In genomic region chr1:27233677-27234053, GRCh38 we compare ENCODE assay signal across 8 cellular contexts. TPM values are rescaled to one million over a fixed set of nuclear protein-coding genes. Genes with fewer than 3 reads are reported as not detected.
DNase-seq lines count a peak whose midpoint lies in the region; ATAC-seq and TF ChIP-seq lines count a peak whose summit lies in the region.

No MANE protein-coding gene starts in this region.

- H3K4me3 ChIP-seq in OCI-LY1 (ENCODE audit: low read depth, low read length, poor library complexity, severe bottlenecking), result peak overlapping the region; percentile 77

- no peaks in the 10 kb centered on the region for H4K20me1 ChIP-seq in OCI-LY1 (ENCODE audit: insufficient read depth, low read length)

- H3K4me3 Mint-ChIP-seq in chondrocyte (ENCODE audit: unreplicated experiment), result peak overlapping the region; percentile 91
- H3K4me3 Mint-ChIP-seq in naive B cell, result peak overlapping the region; percentile 95 to 100 (median 98)

- H3K9me2 ChIP-seq in OCI-LY1 (ENCODE audit: low read depth, low read length), result no peaks in the 10 kb centered on the region

- no peaks in the 10 kb centered on the region for H3K27me3 ChIP-seq in OCI-LY1 (ENCODE audit: insufficient read depth, low read length)

- H3K9me3 Mint-ChIP-seq in chondrocyte (ENCODE audit: low read depth), result no peaks in the 10 kb centered on the region
- H3K9me3 Mint-ChIP-seq in naive B cell, result no peaks in the 10 kb centered on the region

- peak; percentile 6 for ATAC-seq in GM21360 (IDR thresholded peaks at IDR 0.05; ENCODE audit: unreplicated experiment)
- ATAC-seq in naive B cell (ENCODE audit: low read depth in 2 of 2), result no peak
- ATAC-seq in GM18858 (IDR thresholded peaks at IDR 0.05; ENCODE audit: unreplicated experiment), result no peak
- no peak for ATAC-seq in HG02981 (IDR thresholded peaks at IDR 0.05; ENCODE audit: unreplicated experiment)
- no peak for ATAC-seq in GM19023 (IDR thresholded peaks at IDR 0.05; ENCODE audit: unreplicated experiment)

- H3K36me3 ChIP-seq in OCI-LY1 (ENCODE audit: insufficient read depth, low read length), result no peaks in the 10 kb centered on the region

- H3K4me1 Mint-ChIP-seq in chondrocyte (ENCODE audit: low read depth) (peaks cover 29% of the 10 kb centered on the region), naive B cell (peaks cover 27 to 39% (median 36%) of the 10 kb centered on the region in 3 donors)

- H3K9ac ChIP-seq in OCI-LY1 (ENCODE audit: low read length), result peak overlapping the region; percentile 21; the same call in 1 of the 2 replicates

- no peak for TF ChIP-seq CTCF in OCI-LY1 (IDR thresholded peaks at IDR 0.05; ENCODE audit: low read length)
- TF ChIP-seq CTCF in chondrocyte (IDR thresholded peaks at IDR 0.05), result no peak

- H3K36me3 Mint-ChIP-seq in chondrocyte (ENCODE audit: low read depth) (no peaks in the 10 kb centered on the region), naive B cell (peaks cover 0 to 13% of the 10 kb centered on the region in 2 donors)

- H2AFZ ChIP-seq in OCI-LY1 (ENCODE audit: low read length), result peak overlapping the region; percentile 5; the same call in 1 of the 2 replicates

- H3K9me3 ChIP-seq in OCI-LY1 (ENCODE audit: low read length), result no peaks in the 10 kb centered on the region

- H3K4me2 ChIP-seq in OCI-LY1 (ENCODE audit: low read length), result peak overlapping the region; percentile 61

- no peak for DNase-seq in chondrocyte (ENCODE audit: low spot score)
- DNase-seq in naive B cell, result no peak
- no peak for DNase-seq in NOMO-1 (lab: John Stamatoyannopoulos, UW; ENCODE audit: unreplicated experiment in 2 of 2)

- H3K27me3 Mint-ChIP-seq in chondrocyte (ENCODE audit: low read depth), result no peaks in the 10 kb centered on the region
- no peaks in the 10 kb centered on the region for H3K27me3 Mint-ChIP-seq in naive B cell

- H3F3A ChIP-seq in OCI-LY1 (ENCODE audit: insufficient read depth, low read length), result no peaks in the 10 kb centered on the region

- peaks cover 21% of the 10 kb centered on the region for H3K4me1 ChIP-seq in OCI-LY1 (ENCODE audit: insufficient read depth, low read length, severe bottlenecking)

- no peak overlapping the region for H3K27ac Mint-ChIP-seq in chondrocyte (ENCODE audit: unreplicated experiment)
- peak overlapping the region; percentile 64 to 98 (median 92) for H3K27ac Mint-ChIP-seq in naive B cell

- no peak overlapping the region for H3K27ac ChIP-seq in OCI-LY1 (ENCODE audit: low read depth, low read length, poor library complexity, severe bottlenecking)

- no peaks in the 10 kb centered on the region for H3K79me2 ChIP-seq in OCI-LY1 (ENCODE audit: insufficient read depth, low read length)

RNA-seq across cellular contexts. Expression of gene WDTC1, which starts 0.8 kb away (rescaled TPM):
- 30.8 to 32.4 TPM (median 31.2 TPM) in 3 replicates for total RNA-seq in chondrocyte
- polyA plus RNA-seq in naive B cell (ENCODE audit: low read depth in 6 of 6), result 10 to 100 TPM in 1 of 6 donors, 1 to 10 TPM in 5; 2.0 to 11.2 (median 8.2) TPM
